1 cellular context compared by ENCODE assay signal in the genomic region with DNA sequence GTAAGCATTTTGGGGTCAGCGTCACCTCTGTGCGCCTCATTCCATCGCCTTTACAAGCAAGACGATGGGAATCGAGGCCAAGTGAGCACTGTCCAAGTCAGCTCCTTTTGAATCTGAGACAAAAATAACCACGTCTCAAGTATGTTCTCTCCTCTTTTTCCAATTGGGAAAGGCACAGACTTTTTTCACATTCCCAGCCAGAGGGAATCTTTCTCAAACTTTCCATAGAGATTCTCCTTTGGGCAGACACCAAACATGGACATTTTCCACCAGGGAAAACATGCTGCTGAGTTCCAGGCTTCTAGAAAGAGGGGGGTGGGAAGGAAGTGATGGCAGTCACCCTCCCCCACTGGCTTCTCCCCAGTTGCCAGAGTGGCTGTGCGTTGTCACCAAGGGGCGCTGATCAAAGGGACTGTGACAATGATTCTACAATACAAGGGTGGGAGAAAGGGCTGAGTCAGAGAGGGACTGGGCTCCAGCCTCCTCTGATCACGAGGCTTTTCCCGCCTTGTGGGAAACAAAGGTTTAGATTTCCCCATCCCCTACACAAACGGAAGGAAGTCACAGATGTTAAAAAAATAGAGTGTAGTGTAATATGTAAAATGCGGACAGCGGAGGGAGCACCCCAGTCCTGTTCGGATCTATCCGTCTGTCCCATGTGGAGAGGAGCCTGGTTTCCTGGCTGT.
TF ChIP-seq lines count a peak whose summit lies in the region.

No MANE protein-coding gene starts in this region.

TF ChIP-seq in IMR-90, 13 proteins besides CTCF, POLR2A, EP300 and RAD21 (continued from another document):
- TF ChIP-seq MXI1 (IDR thresholded peaks at IDR 0.05; ENCODE audit: borderline replicate concordance, low read depth, low read length): no peak
- no peak for TF ChIP-seq NFE2L2 (IDR thresholded peaks at IDR 0.05; ENCODE audit: low read depth, low read length)
